ENCODE assay signal across 24 cellular contexts in genomic region chr10:92187101-92187500, GRCh38.
"Had no signal": no experiment of that assay in that cellular context is flagged by ENCODE, and none has a peak within 500 bp of the region (broad histone marks: within the 10 kb centered on the region; RNA-seq: fewer than 3 reads in every experiment).

No MANE protein-coding gene starts in this region.

- H3K27ac ChIP-seq: esophagus squamous epithelium, gastroesophageal sphincter, heart left ventricle, ovary, prostate gland, right atrium auricular region, spleen, thoracic aorta, VCaP had no signal

- FAIRE-seq: keratinocyte had no signal

- H3K4me1 ChIP-seq: gastroesophageal sphincter, prostate gland, right atrium auricular region, spleen had no signal

- H3K4me3 ChIP-seq: esophagus squamous epithelium, gastroesophageal sphincter, heart left ventricle, ovary, prostate gland, right atrium auricular region, spleen, thoracic aorta had no signal

- DNase-seq: activated CD4-positive, alpha-beta memory T cell treated with anti-CD3 and anti-CD28 coated beads, Interleukin-2, amount 10 ng/mL, durations not matched to agents 7 days and 5 days; activated CD4-positive, alpha-beta T cell treated with anti-CD3 and anti-CD28 coated beads, Interleukin-2, amount 10 ng/mL, durations not matched to agents 24 days and 14 days; activated CD8-positive, alpha-beta memory T cell treated with anti-CD3 and anti-CD28 coated beads, Interleukin-2, amount 10 ng/mL, durations not matched to agents 7 days and 5 days; activated gamma-delta T cell; activated naive CD4-positive, alpha-beta T cell treated with anti-CD3 and anti-CD28 coated beads, Interleukin-2, amount 50 U/mL, for 16 hours; activated naive CD8-positive, alpha-beta T cell treated with anti-CD3 and anti-CD28 coated beads, Interleukin-2, amount 50 U/mL, for 24 hours; activated T-cell treated with anti-CD3 and anti-CD28 coated beads for 4 hours; cortex of kidney; endodermal cell; esophagus squamous epithelium; heart left ventricle; left colon; ovary; spleen; stimulated activated CD4-positive, alpha-beta T cell treated with anti-CD3 and anti-CD28 coated beads, Interleukin-4, amount 100 ng/mL, for 1 hour; stimulated activated naive CD4-positive, alpha-beta T cell had no signal

- H3K9me3 ChIP-seq: esophagus squamous epithelium, gastroesophageal sphincter, heart left ventricle, ovary, prostate gland, right atrium auricular region, spleen, thoracic aorta had no signal

- ATAC-seq: activated CD4-positive, CD25-positive, alpha-beta regulatory T cell treated with anti-CD3 and anti-CD28 coated beads, Interleukin-2, amount 50 U/mL, for 24 hours; activated CD8-positive, alpha-beta memory T cell treated with anti-CD3 and anti-CD28 coated beads, Interleukin-2, amount 10 ng/mL, durations not matched to agents 7 days and 5 days; activated naive CD8-positive, alpha-beta T cell treated with anti-CD3 and anti-CD28 coated beads, Interleukin-2, amount 50 U/mL, for 24 hours; gastroesophageal sphincter; heart left ventricle; left colon; natural killer cell treated with Interleukin-12 subunit alpha and Interleukin-12 subunit beta and Interleukin-15 and Interleukin-18, amount 100 ng/mL, for 72 hours had no signal

- H3K36me3 ChIP-seq: ovary, prostate gland, right atrium auricular region, thoracic aorta had no signal

- H3K27me3 ChIP-seq: esophagus squamous epithelium, gastroesophageal sphincter, heart left ventricle, ovary, right atrium auricular region, spleen had no signal
